Comparison of ENCODE assay signal across 14 cellular contexts in genomic region chr11:45262900-45263299, GRCh38. TPM values are rescaled to one million over a fixed set of nuclear protein-coding genes. Genes with fewer than 3 reads are reported as not detected.
A peak's percentile ranks its signal among the peaks of the same experiment; 100 is the strongest.
DNase-seq lines count a peak whose midpoint lies in the region; ATAC-seq lines count a peak whose summit lies in the region.
"Had no signal": no experiment of that assay in that cellular context is flagged by ENCODE, and none has a peak within 500 bp of the region (broad histone marks: within the 10 kb centered on the region; RNA-seq: fewer than 3 reads in every experiment).

No MANE protein-coding gene starts in this region.

- DNase-seq in DMS 273 treated with DMSO at 0.1 percent for 48 hours (lab: John Stamatoyannopoulos, UW) (peak; percentile 68), NCI-H1417 (lab: John Stamatoyannopoulos, UW) (peak in 2 of 3 experiments; percentile 85 to 96), NCI-H524 treated with DMSO at 0.1 percent for 48 hours (lab: John Stamatoyannopoulos, UW) (peak; percentile 85), left kidney (ENCODE audit: low read depth, low spot score) (peak; percentile 25), mesenteric fat pad (ENCODE audit: low spot score) (no peak), MV-4-11 (lab: John Stamatoyannopoulos, UW) (no peak)
- DNase-seq: activated CD8-positive, alpha-beta T cell treated with anti-CD3 and anti-CD28 coated beads for 36 hours; activated T-cell treated with anti-CD3 and anti-CD28 coated beads, Interleukin-2, amount 50 U/mL, for 4 hours; colonic mucosa; islet precursor cell had no signal

- no peak for ATAC-seq in HG03460 (IDR thresholded peaks at IDR 0.05; ENCODE audit: unreplicated experiment)
- no peak for ATAC-seq in GM21786 (IDR thresholded peaks at IDR 0.05; ENCODE audit: unreplicated experiment)
- ATAC-seq: activated CD8-positive, alpha-beta T cell treated with anti-CD3 and anti-CD28 coated beads for 36 hours; activated T-cell treated with anti-CD3 and anti-CD28 coated beads, Interleukin-2, amount 50 U/mL, for 4 hours; WTC11 had no signal

RNA-seq across cellular contexts. Expression of gene SYT13, which starts 23.2 kb away (rescaled TPM):
- total RNA-seq in mesenteric fat pad: not detected
- total RNA-seq: activated CD8-positive, alpha-beta T cell treated with anti-CD3 and anti-CD28 coated beads for 36 hours; T-helper 2 cell treated with Interferon-gamma antibody and Interleukin-4, amounts not matched to agents 100 ng/mL and 5 ng/mL, for 36 hours had no signal

Comparison
In these comparisons a context has a peak if more than half of its experiments do, and no peak if none do; other contexts are left out.
1. DNase-seq: peak in DMS 273 treated with DMSO at 0.1 percent for 48 hours (single experiment), NCI-H1417 (2 of 3), NCI-H524 treated with DMSO at 0.1 percent for 48 hours (single experiment) and left kidney (single experiment); none in mesenteric fat pad (single experiment) and MV-4-11 (single experiment).